ENCODE assay signal across 8 cellular contexts in the genomic region with DNA sequence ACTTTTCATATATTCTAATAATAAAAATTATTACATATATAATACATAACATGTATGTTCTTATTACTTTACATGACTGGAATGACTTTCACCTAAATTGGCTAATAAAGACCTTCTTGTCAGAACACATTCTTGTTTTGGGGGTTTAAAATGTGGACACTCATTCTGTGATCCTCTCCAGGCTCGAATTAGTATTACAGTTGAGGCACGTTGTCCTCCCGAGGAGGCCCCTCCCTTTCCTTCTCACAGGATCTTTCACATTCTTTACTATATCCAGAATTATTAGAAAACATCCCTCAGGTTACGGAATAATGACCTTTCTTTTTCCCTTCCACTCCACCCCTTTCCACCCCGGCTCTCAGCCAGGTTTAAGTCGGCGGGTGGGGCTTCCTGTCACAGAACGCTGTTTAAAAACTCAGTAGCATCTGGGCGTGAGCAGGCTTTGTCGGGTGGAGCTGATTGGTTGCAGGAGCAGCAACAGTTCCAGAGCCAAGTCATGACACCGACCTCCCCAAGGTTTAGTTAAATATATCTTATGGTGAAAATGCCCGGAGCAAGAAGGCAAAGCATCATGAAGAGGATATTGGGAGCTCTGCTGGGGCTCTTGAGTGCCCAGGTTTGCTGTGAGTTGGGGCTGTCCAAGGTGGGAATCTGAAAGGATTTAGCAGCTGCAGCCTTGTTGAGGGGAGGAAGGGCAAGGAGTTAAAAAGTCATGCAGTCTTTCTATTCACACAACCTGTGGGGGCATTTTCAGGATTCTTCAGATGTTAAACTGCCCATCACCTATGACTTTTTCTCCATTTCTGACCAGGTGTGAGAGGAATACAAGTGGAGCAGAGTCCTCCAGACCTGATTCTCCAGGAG.
DNase-seq lines count a peak whose midpoint lies in the region; ATAC-seq and TF ChIP-seq lines count a peak whose summit lies in the region.

No MANE protein-coding gene starts in this region.

- H3K9me3 ChIP-seq in iPS-18c (ENCODE audit: control insufficient read depth, insufficient read depth, low read length) (no peaks in the 10 kb centered on the region), thyroid gland (no peaks in the 10 kb centered on the region)

- peak overlapping the region; percentile 35; the same call in 1 of the 2 replicates for H3K4me3 ChIP-seq in iPS-18c (ENCODE audit: insufficient read depth, low read depth, low read length)
- H3K4me3 ChIP-seq in thyroid gland (replicated peaks in 1 of 3) = no peak overlapping the region

- no peaks in the 10 kb centered on the region for H3K4me1 ChIP-seq in thyroid gland

- no peak for TF ChIP-seq POLR2A in thyroid gland (IDR thresholded peaks at IDR 0.05)

- WGBS in thyroid gland, 2 donors = 20 to 22% methylated on average over 12 of the region's 12 CpGs

- no peak for TF ChIP-seq CTCF in thyroid gland (IDR thresholded peaks at IDR 0.05)

- H3K27me3 ChIP-seq in thyroid gland = no peaks in the 10 kb centered on the region

- H3K36me3 ChIP-seq in thyroid gland = no peaks in the 10 kb centered on the region

- peak; percentile 63 to 65 for DNase-seq in AML-193 (lab: John Stamatoyannopoulos, UW)
- peak; percentile 65 for DNase-seq in KG1 (lab: John Stamatoyannopoulos, UW)
- peak; percentile 27 for DNase-seq in activated T-helper 1 cell treated with Interleukin-2 at 50 U/mL for 16 hours (ENCODE audit: low read depth)
- peak; percentile 23 to 27 for DNase-seq in thyroid gland
- no peak for DNase-seq in SKM-1 (lab: John Stamatoyannopoulos, UW; ENCODE audit: unreplicated experiment)
- no peak for DNase-seq in NCI-H1417 treated with DMSO at 0.1 percent for 48 hours (lab: John Stamatoyannopoulos, UW)

- intact Hi-C loops in thyroid gland (cut with DNase I) = no loop called here

- H3K27ac ChIP-seq in thyroid gland = no peak overlapping the region

- peak; percentile 57 for ATAC-seq in GM21528 (IDR thresholded peaks at IDR 0.05; ENCODE audit: low FRiP score, unreplicated experiment)

Comparison
In these comparisons a context has a peak if more than half of its experiments do, and no peak if none do; other contexts are left out.
1. DNase-seq: peak in AML-193 (2 of 2), KG1 (single experiment), activated T-helper 1 cell treated with Interleukin-2 at 50 U/mL for 16 hours (single experiment) and thyroid gland (2 of 2); none in SKM-1 (single experiment) and NCI-H1417 treated with DMSO at 0.1 percent for 48 hours (single experiment).